Comparison of ENCODE assay signal across 1 cellular context in the genomic region with DNA sequence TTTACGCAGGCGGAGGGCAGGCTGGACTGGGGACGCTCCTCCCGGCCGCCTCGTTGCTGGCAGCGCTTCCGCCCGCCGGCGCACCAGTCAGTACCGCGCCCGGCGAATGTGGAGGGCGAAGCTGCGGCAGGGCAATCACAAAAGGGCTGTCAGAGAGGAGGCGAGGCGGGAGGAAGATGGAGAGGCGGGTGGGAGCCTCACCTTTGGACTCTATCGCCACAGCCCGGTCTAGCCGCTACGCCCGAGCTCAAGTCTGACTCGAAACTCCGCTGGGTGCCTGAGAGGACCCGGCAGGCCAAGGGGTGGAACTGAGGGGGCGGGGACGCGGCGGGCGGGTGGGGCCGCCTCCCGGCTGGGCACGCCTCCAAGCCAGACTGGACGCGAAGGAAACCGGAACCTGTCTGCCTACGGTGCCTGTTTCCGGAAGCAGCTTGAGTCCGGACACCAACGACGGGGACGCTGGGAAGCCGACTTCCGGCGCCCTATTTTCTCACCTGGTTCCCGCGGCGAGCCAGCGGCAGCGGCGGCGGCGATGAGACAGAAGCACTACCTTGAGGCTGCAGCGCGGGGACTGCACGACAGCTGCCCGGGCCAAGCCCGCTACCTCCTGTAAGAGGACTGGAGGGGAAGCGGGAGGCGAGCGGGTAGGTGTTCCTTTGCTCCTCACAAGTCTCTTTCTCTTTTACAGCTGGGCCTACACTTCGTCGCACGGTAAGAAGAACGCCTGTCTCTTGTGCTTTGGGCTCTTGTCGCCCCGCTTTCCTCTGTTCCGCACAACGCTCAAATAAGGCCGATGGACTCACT.
A peak's percentile ranks its signal among the peaks of the same experiment; 100 is the strongest.
TF ChIP-seq lines count a peak whose summit lies in the region.

A gene (plus strand): TSS at position 483 of the 804 bp plus-strand sequence.

TF ChIP-seq in HepG2, 621 proteins besides CTCF, POLR2A, EP300 and RAD21 (continued from another document and continues in another):
- TF ChIP-seq, protein P1, sequence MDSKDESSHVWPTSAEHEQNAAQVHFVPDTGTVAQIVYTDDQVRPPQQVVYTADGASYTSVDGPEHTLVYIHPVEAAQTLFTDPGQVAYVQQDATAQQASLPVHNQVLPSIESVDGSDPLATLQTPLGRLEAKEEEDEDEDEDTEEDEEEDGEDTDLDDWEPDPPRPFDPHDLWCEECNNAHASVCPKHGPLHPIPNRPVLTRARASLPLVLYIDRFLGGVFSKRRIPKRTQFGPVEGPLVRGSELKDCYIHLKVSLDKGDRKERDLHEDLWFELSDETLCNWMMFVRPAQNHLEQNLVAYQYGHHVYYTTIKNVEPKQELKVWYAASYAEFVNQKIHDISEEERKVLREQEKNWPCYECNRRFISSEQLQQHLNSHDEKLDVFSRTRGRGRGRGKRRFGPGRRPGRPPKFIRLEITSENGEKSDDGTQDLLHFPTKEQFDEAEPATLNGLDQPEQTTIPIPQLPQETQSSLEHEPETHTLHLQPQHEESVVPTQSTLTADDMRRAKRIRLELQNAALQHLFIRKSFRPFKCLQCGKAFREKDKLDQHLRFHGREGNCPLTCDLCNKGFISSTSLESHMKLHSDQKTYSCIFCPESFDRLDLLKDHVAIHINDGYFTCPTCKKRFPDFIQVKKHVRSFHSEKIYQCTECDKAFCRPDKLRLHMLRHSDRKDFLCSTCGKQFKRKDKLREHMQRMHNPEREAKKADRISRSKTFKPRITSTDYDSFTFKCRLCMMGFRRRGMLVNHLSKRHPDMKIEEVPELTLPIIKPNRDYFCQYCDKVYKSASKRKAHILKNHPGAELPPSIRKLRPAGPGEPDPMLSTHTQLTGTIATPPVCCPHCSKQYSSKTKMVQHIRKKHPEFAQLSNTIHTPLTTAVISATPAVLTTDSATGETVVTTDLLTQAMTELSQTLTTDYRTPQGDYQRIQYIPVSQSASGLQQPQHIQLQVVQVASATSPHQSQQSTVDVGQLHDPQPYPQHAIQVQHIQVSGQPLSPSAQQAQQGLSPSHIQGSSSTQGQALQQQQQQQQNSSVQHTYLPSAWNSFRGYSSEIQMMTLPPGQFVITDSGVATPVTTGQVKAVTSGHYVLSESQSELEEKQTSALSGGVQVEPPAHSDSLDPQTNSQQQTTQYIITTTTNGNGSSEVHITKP (CRISPR knock-in tag; IDR thresholded peaks at IDR 0.05; ENCODE audit: low read depth): peak; percentile 84
- peak; percentile 86; the same call in 1 of the 2 replicates for TF ChIP-seq ZNF766 (CRISPR knock-in tag; IDR thresholded peaks at IDR 0.05; ENCODE audit: borderline replicate concordance)
- 0 out of 2 replicates have a peak, but pooled peaks have one; percentile 85 for TF ChIP-seq ZNF772 (CRISPR knock-in tag; IDR thresholded peaks at IDR 0.05)
- TF ChIP-seq, protein P2, sequence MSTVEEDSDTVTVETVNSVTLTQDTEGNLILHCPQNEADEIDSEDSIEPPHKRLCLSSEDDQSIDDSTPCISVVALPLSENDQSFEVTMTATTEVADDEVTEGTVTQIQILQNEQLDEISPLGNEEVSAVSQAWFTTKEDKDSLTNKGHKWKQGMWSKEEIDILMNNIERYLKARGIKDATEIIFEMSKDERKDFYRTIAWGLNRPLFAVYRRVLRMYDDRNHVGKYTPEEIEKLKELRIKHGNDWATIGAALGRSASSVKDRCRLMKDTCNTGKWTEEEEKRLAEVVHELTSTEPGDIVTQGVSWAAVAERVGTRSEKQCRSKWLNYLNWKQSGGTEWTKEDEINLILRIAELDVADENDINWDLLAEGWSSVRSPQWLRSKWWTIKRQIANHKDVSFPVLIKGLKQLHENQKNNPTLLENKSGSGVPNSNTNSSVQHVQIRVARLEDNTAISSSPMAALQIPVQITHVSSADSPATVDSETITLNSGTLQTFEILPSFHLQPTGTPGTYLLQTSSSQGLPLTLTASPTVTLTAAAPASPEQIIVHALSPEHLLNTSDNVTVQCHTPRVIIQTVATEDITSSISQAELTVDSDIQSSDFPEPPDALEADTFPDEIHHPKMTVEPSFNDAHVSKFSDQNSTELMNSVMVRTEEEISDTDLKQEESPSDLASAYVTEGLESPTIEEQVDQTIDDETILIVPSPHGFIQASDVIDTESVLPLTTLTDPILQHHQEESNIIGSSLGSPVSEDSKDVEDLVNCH (CRISPR knock-in tag; IDR thresholded peaks at IDR 0.05): no peak
- peak; percentile 60 for TF ChIP-seq CREB1 (IDR thresholded peaks at IDR 0.05)
- TF ChIP-seq CREB1 (CRISPR knock-in tag; IDR thresholded peaks at IDR 0.05): peak; percentile 13
- TF ChIP-seq ZMYM4 (CRISPR knock-in tag; IDR thresholded peaks at IDR 0.05): peak; percentile 93
- peak; percentile 29; the same call in 1 of the 2 replicates for TF ChIP-seq NCOA2 (CRISPR knock-in tag; IDR thresholded peaks at IDR 0.05)
- peak; percentile 70; the same call in 1 of the 2 replicates for TF ChIP-seq ZNF552 (CRISPR knock-in tag; IDR thresholded peaks at IDR 0.05; ENCODE audit: borderline replicate concordance)
- TF ChIP-seq ZNF20 (CRISPR knock-in tag; IDR thresholded peaks at IDR 0.05): 0 out of 2 replicates have a peak, but pooled peaks have one; percentile 31
- TF ChIP-seq, protein P3, sequence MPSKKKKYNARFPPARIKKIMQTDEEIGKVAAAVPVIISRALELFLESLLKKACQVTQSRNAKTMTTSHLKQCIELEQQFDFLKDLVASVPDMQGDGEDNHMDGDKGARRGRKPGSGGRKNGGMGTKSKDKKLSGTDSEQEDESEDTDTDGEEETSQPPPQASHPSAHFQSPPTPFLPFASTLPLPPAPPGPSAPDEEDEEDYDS (CRISPR knock-in tag; IDR thresholded peaks at IDR 0.05): peak; percentile 75
- peak; percentile 90 for TF ChIP-seq ZFP36L1 (CRISPR knock-in tag; IDR thresholded peaks at IDR 0.05)
- no peak for TF ChIP-seq ZNF678 (CRISPR knock-in tag; IDR thresholded peaks at IDR 0.05)
- no peak for TF ChIP-seq ZNF3 (CRISPR knock-in tag; IDR thresholded peaks at IDR 0.05)
- peak; percentile 81 for TF ChIP-seq ELF1 (CRISPR knock-in tag; IDR thresholded peaks at IDR 0.05)
- peak; percentile 55; the same call in 1 of the 2 replicates for TF ChIP-seq ZNF746 (CRISPR knock-in tag; IDR thresholded peaks at IDR 0.05)
- TF ChIP-seq, protein P4, sequence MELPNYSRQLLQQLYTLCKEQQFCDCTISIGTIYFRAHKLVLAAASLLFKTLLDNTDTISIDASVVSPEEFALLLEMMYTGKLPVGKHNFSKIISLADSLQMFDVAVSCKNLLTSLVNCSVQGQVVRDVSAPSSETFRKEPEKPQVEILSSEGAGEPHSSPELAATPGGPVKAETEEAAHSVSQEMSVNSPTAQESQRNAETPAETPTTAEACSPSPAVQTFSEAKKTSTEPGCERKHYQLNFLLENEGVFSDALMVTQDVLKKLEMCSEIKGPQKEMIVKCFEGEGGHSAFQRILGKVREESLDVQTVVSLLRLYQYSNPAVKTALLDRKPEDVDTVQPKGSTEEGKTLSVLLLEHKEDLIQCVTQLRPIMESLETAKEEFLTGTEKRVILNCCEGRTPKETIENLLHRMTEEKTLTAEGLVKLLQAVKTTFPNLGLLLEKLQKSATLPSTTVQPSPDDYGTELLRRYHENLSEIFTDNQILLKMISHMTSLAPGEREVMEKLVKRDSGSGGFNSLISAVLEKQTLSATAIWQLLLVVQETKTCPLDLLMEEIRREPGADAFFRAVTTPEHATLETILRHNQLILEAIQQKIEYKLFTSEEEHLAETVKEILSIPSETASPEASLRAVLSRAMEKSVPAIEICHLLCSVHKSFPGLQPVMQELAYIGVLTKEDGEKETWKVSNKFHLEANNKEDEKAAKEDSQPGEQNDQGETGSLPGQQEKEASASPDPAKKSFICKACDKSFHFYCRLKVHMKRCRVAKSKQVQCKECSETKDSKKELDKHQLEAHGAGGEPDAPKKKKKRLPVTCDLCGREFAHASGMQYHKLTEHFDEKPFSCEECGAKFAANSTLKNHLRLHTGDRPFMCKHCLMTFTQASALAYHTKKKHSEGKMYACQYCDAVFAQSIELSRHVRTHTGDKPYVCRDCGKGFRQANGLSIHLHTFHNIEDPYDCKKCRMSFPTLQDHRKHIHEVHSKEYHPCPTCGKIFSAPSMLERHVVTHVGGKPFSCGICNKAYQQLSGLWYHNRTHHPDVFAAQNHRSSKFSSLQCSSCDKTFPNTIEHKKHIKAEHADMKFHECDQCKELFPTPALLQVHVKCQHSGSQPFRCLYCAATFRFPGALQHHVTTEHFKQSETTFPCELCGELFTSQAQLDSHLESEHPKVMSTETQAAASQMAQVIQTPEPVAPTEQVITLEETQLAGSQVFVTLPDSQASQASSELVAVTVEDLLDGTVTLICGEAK (IDR thresholded peaks at IDR 0.05): peak; percentile 97
- TF ChIP-seq, protein P4 (CRISPR knock-in tag; IDR thresholded peaks at IDR 0.05): peak; percentile 56; the same call in 1 of the 2 replicates
- TF ChIP-seq DR1 (CRISPR knock-in tag; IDR thresholded peaks at IDR 0.05): peak; percentile 67
- no peak for TF ChIP-seq NFIB (CRISPR knock-in tag; IDR thresholded peaks at IDR 0.05; ENCODE audit: borderline replicate concordance)
- TF ChIP-seq, protein P5, sequence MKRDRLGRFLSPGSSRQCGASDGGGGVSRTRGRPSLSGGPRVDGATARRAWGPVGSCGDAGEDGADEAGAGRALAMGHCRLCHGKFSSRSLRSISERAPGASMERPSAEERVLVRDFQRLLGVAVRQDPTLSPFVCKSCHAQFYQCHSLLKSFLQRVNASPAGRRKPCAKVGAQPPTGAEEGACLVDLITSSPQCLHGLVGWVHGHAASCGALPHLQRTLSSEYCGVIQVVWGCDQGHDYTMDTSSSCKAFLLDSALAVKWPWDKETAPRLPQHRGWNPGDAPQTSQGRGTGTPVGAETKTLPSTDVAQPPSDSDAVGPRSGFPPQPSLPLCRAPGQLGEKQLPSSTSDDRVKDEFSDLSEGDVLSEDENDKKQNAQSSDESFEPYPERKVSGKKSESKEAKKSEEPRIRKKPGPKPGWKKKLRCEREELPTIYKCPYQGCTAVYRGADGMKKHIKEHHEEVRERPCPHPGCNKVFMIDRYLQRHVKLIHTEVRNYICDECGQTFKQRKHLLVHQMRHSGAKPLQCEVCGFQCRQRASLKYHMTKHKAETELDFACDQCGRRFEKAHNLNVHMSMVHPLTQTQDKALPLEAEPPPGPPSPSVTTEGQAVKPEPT (CRISPR knock-in tag; IDR thresholded peaks at IDR 0.05; ENCODE audit: low read depth): 0 out of 2 replicates have a peak, but pooled peaks have one; percentile 43
- no peak; the same call in 1 of the 2 replicates for TF ChIP-seq ZNF564 (CRISPR knock-in tag; IDR thresholded peaks at IDR 0.05)
- peak; percentile 49; the same call in 1 of the 2 replicates for TF ChIP-seq ZNF558 (CRISPR knock-in tag; IDR thresholded peaks at IDR 0.05; ENCODE audit: borderline replicate concordance)
- TF ChIP-seq, protein P6, sequence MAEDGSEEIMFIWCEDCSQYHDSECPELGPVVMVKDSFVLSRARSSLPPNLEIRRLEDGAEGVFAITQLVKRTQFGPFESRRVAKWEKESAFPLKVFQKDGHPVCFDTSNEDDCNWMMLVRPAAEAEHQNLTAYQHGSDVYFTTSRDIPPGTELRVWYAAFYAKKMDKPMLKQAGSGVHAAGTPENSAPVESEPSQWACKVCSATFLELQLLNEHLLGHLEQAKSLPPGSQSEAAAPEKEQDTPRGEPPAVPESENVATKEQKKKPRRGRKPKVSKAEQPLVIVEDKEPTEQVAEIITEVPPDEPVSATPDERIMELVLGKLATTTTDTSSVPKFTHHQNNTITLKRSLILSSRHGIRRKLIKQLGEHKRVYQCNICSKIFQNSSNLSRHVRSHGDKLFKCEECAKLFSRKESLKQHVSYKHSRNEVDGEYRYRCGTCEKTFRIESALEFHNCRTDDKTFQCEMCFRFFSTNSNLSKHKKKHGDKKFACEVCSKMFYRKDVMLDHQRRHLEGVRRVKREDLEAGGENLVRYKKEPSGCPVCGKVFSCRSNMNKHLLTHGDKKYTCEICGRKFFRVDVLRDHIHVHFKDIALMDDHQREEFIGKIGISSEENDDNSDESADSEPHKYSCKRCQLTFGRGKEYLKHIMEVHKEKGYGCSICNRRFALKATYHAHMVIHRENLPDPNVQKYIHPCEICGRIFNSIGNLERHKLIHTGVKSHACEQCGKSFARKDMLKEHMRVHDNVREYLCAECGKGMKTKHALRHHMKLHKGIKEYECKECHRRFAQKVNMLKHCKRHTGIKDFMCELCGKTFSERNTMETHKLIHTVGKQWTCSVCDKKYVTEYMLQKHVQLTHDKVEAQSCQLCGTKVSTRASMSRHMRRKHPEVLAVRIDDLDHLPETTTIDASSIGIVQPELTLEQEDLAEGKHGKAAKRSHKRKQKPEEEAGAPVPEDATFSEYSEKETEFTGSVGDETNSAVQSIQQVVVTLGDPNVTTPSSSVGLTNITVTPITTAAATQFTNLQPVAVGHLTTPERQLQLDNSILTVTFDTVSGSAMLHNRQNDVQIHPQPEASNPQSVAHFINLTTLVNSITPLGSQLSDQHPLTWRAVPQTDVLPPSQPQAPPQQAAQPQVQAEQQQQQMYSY (CRISPR knock-in tag; IDR thresholded peaks at IDR 0.05): peak; percentile 69
- TF ChIP-seq, protein P7, sequence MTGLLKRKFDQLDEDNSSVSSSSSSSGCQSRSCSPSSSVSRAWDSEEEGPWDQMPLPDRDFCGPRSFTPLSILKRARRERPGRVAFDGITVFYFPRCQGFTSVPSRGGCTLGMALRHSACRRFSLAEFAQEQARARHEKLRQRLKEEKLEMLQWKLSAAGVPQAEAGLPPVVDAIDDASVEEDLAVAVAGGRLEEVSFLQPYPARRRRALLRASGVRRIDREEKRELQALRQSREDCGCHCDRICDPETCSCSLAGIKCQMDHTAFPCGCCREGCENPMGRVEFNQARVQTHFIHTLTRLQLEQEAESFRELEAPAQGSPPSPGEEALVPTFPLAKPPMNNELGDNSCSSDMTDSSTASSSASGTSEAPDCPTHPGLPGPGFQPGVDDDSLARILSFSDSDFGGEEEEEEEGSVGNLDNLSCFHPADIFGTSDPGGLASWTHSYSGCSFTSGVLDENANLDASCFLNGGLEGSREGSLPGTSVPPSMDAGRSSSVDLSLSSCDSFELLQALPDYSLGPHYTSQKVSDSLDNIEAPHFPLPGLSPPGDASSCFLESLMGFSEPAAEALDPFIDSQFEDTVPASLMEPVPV (CRISPR knock-in tag; IDR thresholded peaks at IDR 0.05): peak; percentile 87; the same call in 1 of the 2 replicates
- TF ChIP-seq ARID2 (CRISPR knock-in tag; IDR thresholded peaks at IDR 0.05; ENCODE audit: borderline replicate concordance): no peak; the same call in 1 of the 2 replicates
